ENCODE assay signal across 8 cellular contexts in genomic region chr16:24541534-24541933, GRCh38. TPM values are rescaled to one million over a fixed set of nuclear protein-coding genes. Genes with fewer than 3 reads are reported as not detected.
DNase-seq lines count a peak whose midpoint lies in the region; ATAC-seq, FAIRE-seq and TF ChIP-seq lines count a peak whose summit lies in the region.

No MANE protein-coding gene starts in this region.

- H3K9ac ChIP-seq in GM12878 (ENCODE audit: control insufficient read depth, insufficient read depth, low read length), result peak overlapping the region; percentile 99
- peak overlapping the region; percentile 97 for H3K9ac ChIP-seq in mesendoderm (ENCODE audit: low read length)

- TF ChIP-seq CTCF in heart left ventricle (IDR thresholded peaks at IDR 0.05) (no peak), GM12878 (IDR thresholded peaks at IDR 0.05 in 2 of 3, conservative IDR thresholded peaks at IDR 0.05 in 1 of 3; ENCODE audit: control insufficient read depth in 2 of 3, extremely low read depth in 1 of 3, insufficient read depth in 1 of 3, low read depth in 3 of 3, low read length in 3 of 3) (no peak), uterus (IDR thresholded peaks at IDR 0.05) (no peak)

- H3K36me3 ChIP-seq in heart left ventricle (peaks cover 0 to 11% (median 8%) of the 10 kb centered on the region in 9 donors), GM12878 (ENCODE audit: control insufficient read depth in 2 of 2, insufficient read depth in 2 of 2, low read length in 1 of 2) (peaks cover 0 to 8% of the 10 kb centered on the region in 2 experiments; a peak in 2 of 4 replicates), mesendoderm (ENCODE audit: control insufficient read depth, insufficient read depth, low read length) (no peaks in the 10 kb centered on the region), uterus (no peaks in the 10 kb centered on the region)

- SMC1A ChIA-PET in GM12878 (lab: Charles Lee; ENCODE audit: uncharacterized antibody, unreplicated experiment), result interaction anchor here (1.0 to 3.1 kb wide), 4 partner anchors 8 to 158 kb away, joined by 3 to 19 read pairs (median 7); no protein-coding TSS in a partner anchor

- H2BK15ac ChIP-seq in mesendoderm (replicated peaks; ENCODE audit: low read depth), result no peak overlapping the region

- in situ Hi-C loops in GM12878 (cut with MboI), result no loop called here

- H2BK120ac ChIP-seq in mesendoderm (ENCODE audit: low read depth, low read length), result no peak overlapping the region

- peaks cover 71% of the 10 kb centered on the region for H3K79me2 ChIP-seq in GM12878 (ENCODE audit: control insufficient read depth, insufficient read depth, low read length)
- peaks cover 51% of the 10 kb centered on the region for H3K79me2 ChIP-seq in mesendoderm (ENCODE audit: control insufficient read depth, insufficient read depth, low read length)

- no peak overlapping the region for H2AFZ ChIP-seq in GM12878 (ENCODE audit: control insufficient read depth, low read depth, low read length)

- H3K23ac ChIP-seq in mesendoderm (ENCODE audit: low read length), result no peak overlapping the region

- H3K27me3 ChIP-seq in heart left ventricle (no peaks in the 10 kb centered on the region), GM12878 (replicated peaks in 1 of 2; ENCODE audit: control insufficient read depth in 2 of 2, insufficient read depth in 2 of 2, low read length in 1 of 2) (no peaks in the 10 kb centered on the region), mesendoderm (ENCODE audit: insufficient read depth, low read length, poor library complexity) (no peaks in the 10 kb centered on the region), uterus (no peaks in the 10 kb centered on the region)

- no peak overlapping the region for H3K4ac ChIP-seq in mesendoderm (ENCODE audit: low read depth, low read length)

- no peak overlapping the region for H3K18ac ChIP-seq in mesendoderm (ENCODE audit: low read length)

- no peak for DNase-seq in heart left ventricle
- no peak for DNase-seq in Right ventricle myocardium superior
- no peak for DNase-seq in GM12878 (ENCODE audit: low read depth, low spot score)
- no peak for DNase-seq in mesendoderm
- DNase-seq in uterus, result no peak
- no peak for DNase-seq in NCI-H2227 (lab: John Stamatoyannopoulos, UW; ENCODE audit: unreplicated experiment)
- no peak for DNase-seq in activated CD8-positive, alpha-beta memory T cell treated with anti-CD3 and anti-CD28 coated beads for 24 hours

- POLR2A ChIA-PET in GM12878 (lab: Charles Lee), result interaction anchor here (0.8 to 1.6 kb wide), 4 partner anchors 8 to 526 kb away, joined by 3 to 6 read pairs (median 4); no protein-coding TSS in a partner anchor

- no TSS peak for BruUV-seq in GM12878 (replicated peaks; lab: Mats Ljungman, UMichigan)

- no peak for TF ChIP-seq EP300 in GM12878 (IDR thresholded peaks at IDR 0.05; ENCODE audit: borderline replicate concordance in 1 of 2, control insufficient read depth in 1 of 2, low read depth in 2 of 2, low read length in 2 of 2)

- H4K5ac ChIP-seq in mesendoderm (ENCODE audit: low read length), result no peak overlapping the region

- H3K4me3 ChIP-seq in heart left ventricle (peak overlapping the region; percentile 76 to 99 (median 94)), GM12878 (peak overlapping the region; percentile 79), mesendoderm (ENCODE audit: low read length) (no peak overlapping the region), uterus (peak overlapping the region; percentile 90 to 96)

- intact Hi-C loops in heart left ventricle (cut with DNase I), result loop anchor here in 2 of 10 donors (5.0 to 10.0 kb wide), 3 partner anchors 183 to 713 kb away; partner anchors contain the start of genes TNRC6A (in 2 of the 2) and ZKSCAN2 (in 1 of the 2)
- intact Hi-C loops in Right ventricle myocardium superior (cut with DNase I), result no loop called here
- intact Hi-C loops in GM12878 (cut with micrococcal nuclease; ENCODE audit: unreplicated experiment), result loop anchor here (5.0 kb wide), 1 partner anchor 121 kb away; no protein-coding TSS in a partner anchor
- intact Hi-C loops in uterus (cut with DNase I; ENCODE audit: low total_unique reads), result no loop called here

- ATAC-seq in heart left ventricle, result no peak
- ATAC-seq in Right ventricle myocardium superior (ENCODE audit: poor library complexity), result no peak
- no peak for ATAC-seq in GM12878
- no peak for ATAC-seq in HG03135 (IDR thresholded peaks at IDR 0.05; ENCODE audit: unreplicated experiment)

- no peak overlapping the region for H2AK5ac ChIP-seq in mesendoderm (ENCODE audit: low read length)

- no peaks in the 10 kb centered on the region for H3K9me3 ChIP-seq in heart left ventricle
- no peaks in the 10 kb centered on the region for H3K9me3 ChIP-seq in GM12878 (replicated peaks; ENCODE audit: control insufficient read depth, insufficient read depth, low read length)
- H3K9me3 ChIP-seq in uterus, result no peaks in the 10 kb centered on the region

- H3K27ac ChIP-seq in heart left ventricle (peak overlapping the region in 7 of 12 donors; percentile 99 to 100 (median 100)), GM12878 (ENCODE audit: control insufficient read depth, insufficient read depth) (peak overlapping the region; percentile 97), mesendoderm (ENCODE audit: low read depth, low read length) (no peak overlapping the region), uterus (peak overlapping the region; percentile 99)

- peaks cover under 1% of the 10 kb centered on the region for H3K79me1 ChIP-seq in mesendoderm (ENCODE audit: low read length)

- RAD21 ChIA-PET in GM12878 (lab: Charles Lee; ENCODE audit: unreplicated experiment), result interaction anchor here (1.2 to 1.3 kb wide), 2 partner anchors 8 to 189 kb away, joined by 4 to 7 read pairs; no protein-coding TSS in a partner anchor

- H2BK5ac ChIP-seq in mesendoderm (ENCODE audit: low read length), result no peak overlapping the region

- 0 to 2% (median 0%) methylated on average over 3 of the region's 3 CpGs for WGBS in heart left ventricle, 4 donors
- whole genome bisulfite sequencing in GM12878 (ENCODE audit: insufficient coverage, insufficient replicate concordance, low lambda C conversion rate, missing lambda C conversion rate), result 0% methylated on average over 3 of the region's 3 CpGs
- WGBS in mesendoderm (ENCODE audit: extremely low coverage, insufficient coverage, low lambda C conversion rate), result no CpG with 5 or more reads among the region's 3 CpGs

- H3K4me2 ChIP-seq in GM12878 (ENCODE audit: control insufficient read depth, insufficient read depth) (peak overlapping the region; percentile 48), mesendoderm (ENCODE audit: low read length) (peak overlapping the region; percentile 75)

- H3K56ac ChIP-seq in mesendoderm (ENCODE audit: low read length), result no peak overlapping the region

- no peak overlapping the region for H4K8ac ChIP-seq in mesendoderm (ENCODE audit: low read depth, low read length)

- peaks cover 8% of the 10 kb centered on the region for H4K20me1 ChIP-seq in GM12878 (ENCODE audit: control insufficient read depth, insufficient read depth)

- H3K4me1 ChIP-seq in heart left ventricle (peaks cover 3 to 57% (median 45%) of the 10 kb centered on the region in 12 donors), GM12878 (ENCODE audit: control insufficient read depth, insufficient read depth, low read length) (peaks cover 3% of the 10 kb centered on the region; the same call in 1 of the 2 replicates), mesendoderm (ENCODE audit: control insufficient read depth, low read depth, low read length) (peaks cover 2% of the 10 kb centered on the region), uterus (peaks cover 0 to 6% of the 10 kb centered on the region in 2 donors)

- FAIRE-seq in GM12878 (lab: Jason Lieb, UNC), result no peak

- TF ChIP-seq POLR2A in heart left ventricle (IDR thresholded peaks at IDR 0.05) (no peak), GM12878 (IDR thresholded peaks at IDR 0.05; ENCODE audit: low read depth, low read length) (no peak), uterus (IDR thresholded peaks at IDR 0.05) (no peak)

- CTCF ChIA-PET in GM12878 (lab: Yijun Ruan, JAX), result interaction anchor here (1.3 to 2.9 kb wide), 2 partner anchors 8 to 25 kb away, joined by 7 to 13 read pairs; no protein-coding TSS in a partner anchor

- no peak for TF ChIP-seq RAD21 in GM12878 (IDR thresholded peaks at IDR 0.05; ENCODE audit: insufficient read depth, low read depth, low read length)

TF ChIP-seq in GM12878, 131 proteins besides CTCF, POLR2A, EP300 and RAD21:
- TF ChIP-seq MXI1 (IDR thresholded peaks at IDR 0.05; ENCODE audit: low read depth, low read length) (0 out of 2 replicates have a peak, but pooled peaks have one; percentile 33), NR2F1 (conservative IDR thresholded peaks at IDR 0.05) (no peak)

RNA-seq across cellular contexts. Expression of gene RBBP6, which starts 2.2 kb away (rescaled TPM):
- 10 to 100 TPM; 23.1 to 44.5 (median 36.3) TPM for total RNA-seq in heart left ventricle
- polyA plus RNA-seq in heart left ventricle, result 10 to 100 TPM; 22.2 to 24.1 TPM
- 27.7 TPM for total RNA-seq in Right ventricle myocardium superior
- 336 and 342 TPM in 2 replicates for total RNA-seq in GM12878 (2013; cell fraction: nucleolus; rRNA removed)
- 20.1 and 20.6 TPM in 2 replicates for total RNA-seq in GM12878 (2014; rRNA removed)
- 40.7 and 42.2 TPM in 2 replicates for total RNA-seq in GM12878 (2014; rRNA removed; fragmentation: Illumina TruSeq; extraction: Trizol)
- 54.0 and 57.3 TPM in 2 replicates for total RNA-seq in GM12878 (2021)
- 37.2 TPM for polyA plus RNA-seq in GM12878 (2011; ENCODE audit: low read depth)
- 80.2 and 118 TPM in 2 replicates for polyA plus RNA-seq in GM12878 (2011; rRNA removed)
- 22.2 and 28.0 TPM in 2 replicates for polyA plus RNA-seq in GM12878 (2011; cell fraction: cytosol; rRNA removed)
- 96.8 and 101 TPM in 2 replicates for polyA plus RNA-seq in GM12878 (2011; cell fraction: nucleus; rRNA removed)
- polyA plus RNA-seq in GM12878 (2012), result 49.1 and 59.3 TPM in 2 replicates
- polyA plus RNA-seq in GM12878 (2014; fragmentation: Illumina TruSeq; extraction: Trizol), result 65.5 and 78.0 TPM in 2 replicates
- 10 to 100 TPM; 16.9 to 23.4 TPM for polyA plus RNA-seq in GM12878 (2014; fragmentation: Nextera tagmentation; extraction: Ambion mirVana)
- polyA plus RNA-seq in GM12878 (2014; rRNA removed), result 30.5 and 41.1 TPM in 2 replicates
- polyA plus RNA-seq in GM12878 (2016; fragmentation: Nextera tagmentation; extraction: Ambion mirVana), result 10 to 100 TPM; 29.4 to 32.4 TPM
- 63.2 and 83.5 TPM in 2 replicates for polyA minus RNA-seq in GM12878 (2011; rRNA and poly(A)+ RNA removed)
- 17.5 and 19.1 TPM in 2 replicates for polyA minus RNA-seq in GM12878 (2011; cell fraction: cytosol; rRNA and poly(A)+ RNA removed)
- 91.2 and 130 TPM in 2 replicates for polyA minus RNA-seq in GM12878 (2011; cell fraction: nucleus; rRNA and poly(A)+ RNA removed)
- 56.7 TPM for polyA plus RNA-seq in mesendoderm (2013, experiment 1 of 2)
- 54.7 TPM for polyA plus RNA-seq in mesendoderm (2013, experiment 2 of 2)
- 10 to 100 TPM; 48.7 to 89.1 (median 77.7) TPM for total RNA-seq in uterus
